ENCODE assay signal across 9 cellular contexts in the genomic region with DNA sequence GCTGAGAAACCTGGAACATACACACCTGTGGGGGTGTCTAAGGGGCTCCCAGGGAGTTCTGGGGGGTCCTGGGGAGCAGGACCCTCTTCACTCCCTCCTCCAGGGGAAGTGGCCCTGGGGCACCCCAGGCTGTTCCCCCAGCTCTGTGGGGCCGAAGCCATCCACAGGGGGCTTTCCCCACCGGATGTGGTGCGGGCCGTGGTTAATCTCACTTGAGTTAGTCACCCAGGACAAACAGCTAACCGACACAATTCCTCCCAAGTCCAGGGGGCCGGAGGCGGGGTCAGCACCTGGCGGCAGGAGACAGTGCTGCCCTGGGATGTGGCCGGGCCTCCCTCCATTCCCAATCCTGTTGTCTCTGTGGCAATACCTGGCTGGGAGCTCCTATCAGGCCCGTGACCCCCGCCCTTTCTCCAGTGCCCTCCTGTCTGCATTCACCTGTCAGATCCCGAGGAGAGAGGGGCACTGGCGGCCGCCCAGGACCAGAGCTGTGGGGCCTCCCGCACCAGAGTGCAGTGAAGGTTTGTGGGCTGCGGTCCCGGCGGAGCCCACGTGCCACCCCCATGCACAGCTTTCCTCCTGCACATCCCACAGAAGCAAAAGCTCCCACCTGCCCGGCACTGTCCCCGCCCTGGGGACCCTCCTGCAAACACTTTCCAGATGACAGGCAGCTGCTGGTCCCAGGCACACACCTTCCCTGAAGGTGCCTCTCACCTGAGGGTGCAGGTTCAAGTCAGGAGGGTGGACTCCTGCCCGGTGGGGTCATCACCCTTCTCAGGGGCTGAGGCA. TPM values are rescaled to one million over a fixed set of nuclear protein-coding genes. Genes with fewer than 3 reads are reported as not detected.
DNase-seq lines count a peak whose midpoint lies in the region; TF ChIP-seq lines count a peak whose summit lies in the region.
"Had no signal": no experiment of that assay in that cellular context is flagged by ENCODE, and none has a peak within 500 bp of the region (broad histone marks: within the 10 kb centered on the region; RNA-seq: fewer than 3 reads in every experiment).

No MANE protein-coding gene starts in this region.

- peaks cover 9% of the 10 kb centered on the region for H3K4me1 ChIP-seq in left ventricle myocardium inferior
- peaks cover 49% of the 10 kb centered on the region for H3K4me1 ChIP-seq in SJSA1 (replicated peaks)
- peaks cover 13% of the 10 kb centered on the region for H3K4me1 ChIP-seq in fibroblast of lung (ENCODE audit: control insufficient read depth, extremely low read depth, insufficient read depth, low read length)
- H3K4me1 ChIP-seq in testis = no peaks in the 10 kb centered on the region
- no peaks in the 10 kb centered on the region for H3K4me1 ChIP-seq in colonic mucosa

- H3K27ac ChIP-seq in left ventricle myocardium inferior (replicated peaks) (no peak overlapping the region), SJSA1 (peak overlapping the region; percentile 98), fibroblast of lung (ENCODE audit: insufficient read depth, low read length) (no peak overlapping the region), testis (no peak overlapping the region), colonic mucosa (no peak overlapping the region)

- H3K4me3 ChIP-seq in left ventricle myocardium inferior = no peak overlapping the region
- H3K4me3 ChIP-seq in SJSA1 = no peak overlapping the region
- H3K4me3 ChIP-seq in fibroblast of lung (replicated peaks in 1 of 4; ENCODE audit: control extremely low read depth in 1 of 4, insufficient read depth in 1 of 4, low read depth in 3 of 4, low read length in 4 of 4) = no peak overlapping the region
- no peak overlapping the region for H3K4me3 ChIP-seq in testis
- H3K4me3 ChIP-seq in colonic mucosa = no peak overlapping the region

- no peaks in the 10 kb centered on the region for H4K20me1 ChIP-seq in fibroblast of lung (ENCODE audit: control insufficient read depth, extremely low read depth, insufficient read depth, low read length)

- H3K4me2 ChIP-seq in fibroblast of lung (ENCODE audit: extremely low read depth, insufficient read depth, low read length) = no peak overlapping the region

- H3K9ac ChIP-seq in fibroblast of lung (ENCODE audit: insufficient read depth, low read length) = no peak overlapping the region
- no peak overlapping the region for H3K9ac ChIP-seq in colonic mucosa (ENCODE audit: low read depth in 2 of 2, low read length in 2 of 2)

- no peak for TF ChIP-seq CTCF in left ventricle myocardium inferior (IDR thresholded peaks at IDR 0.05; ENCODE audit: borderline replicate concordance)
- no peak for TF ChIP-seq CTCF in fibroblast of lung (conservative IDR thresholded peaks at IDR 0.05 in 1 of 2, IDR thresholded peaks at IDR 0.05 in 1 of 2; ENCODE audit: low read depth in 1 of 2, low read length in 2 of 2)
- no peak for TF ChIP-seq CTCF in testis (IDR thresholded peaks at IDR 0.05)
- TF ChIP-seq CTCF in colonic mucosa (IDR thresholded peaks at IDR 0.05) = no peak

- intact Hi-C loops in cardiac septum (cut with DNase I) = no loop called here
- intact Hi-C loops in left ventricle myocardium inferior (cut with micrococcal nuclease) = no loop called here
- intact Hi-C loops in testis (cut with DNase I; ENCODE audit: low total_unique reads) = no loop called here
- intact Hi-C loops in colonic mucosa (cut with DNase I) = no loop called here

- H2AFZ ChIP-seq in fibroblast of lung (ENCODE audit: low read length) = no peak overlapping the region

- H3K27me3 ChIP-seq in left ventricle myocardium inferior (ENCODE audit: low read depth) (peaks cover 26% of the 10 kb centered on the region), SJSA1 (replicated peaks) (no peaks in the 10 kb centered on the region), fibroblast of lung (ENCODE audit: control insufficient read depth, insufficient read depth, low read length) (no peaks in the 10 kb centered on the region), testis (no peaks in the 10 kb centered on the region), colonic mucosa (no peaks in the 10 kb centered on the region)

- H3K36me3 ChIP-seq in left ventricle myocardium inferior (no peaks in the 10 kb centered on the region), SJSA1 (no peaks in the 10 kb centered on the region), fibroblast of lung (ENCODE audit: control insufficient read depth, insufficient read depth, low read length) (no peaks in the 10 kb centered on the region), testis (ENCODE audit: low read depth, missing control alignments) (no peaks in the 10 kb centered on the region), colonic mucosa (no peaks in the 10 kb centered on the region)

- no peak for TF ChIP-seq POLR2A in testis (IDR thresholded peaks at IDR 0.05)

- 79 to 80% methylated on average over 8 to 22 of the region's 22 CpGs for WGBS in testis, 2 donors

- DNase-seq in cardiac septum (ENCODE audit: low spot score) = peak; percentile 74
- DNase-seq in left ventricle myocardium inferior = no peak
- DNase-seq in SJSA1 (ENCODE audit: low read depth in 1 of 2, low spot score in 2 of 2) = peak; percentile 71 to 85
- DNase-seq in fibroblast of lung (ENCODE audit: low read depth in 2 of 2) = peak; percentile 21 to 72
- peak; percentile 10 for DNase-seq in testis
- no peak for DNase-seq in NCI-H2171 (lab: John Stamatoyannopoulos, UW)
- no peak for DNase-seq in colonic mucosa
- DNase-seq in cerebellar nuclear complex (lab: John Stamatoyannopoulos, UW) = no peak

- H3K9me3 ChIP-seq in left ventricle myocardium inferior (replicated peaks) (no peaks in the 10 kb centered on the region), SJSA1 (replicated peaks) (no peaks in the 10 kb centered on the region), fibroblast of lung (ENCODE audit: control insufficient read depth, insufficient read depth, low read depth, low read length) (no peaks in the 10 kb centered on the region), testis (no peaks in the 10 kb centered on the region), colonic mucosa (no peaks in the 10 kb centered on the region)

- H3K79me2 ChIP-seq in fibroblast of lung (ENCODE audit: control insufficient read depth, insufficient read depth, low read length) = no peaks in the 10 kb centered on the region

RNA-seq across cellular contexts. Expression of gene MUC5AC, which starts 5.2 kb away (rescaled TPM):
- total RNA-seq in cardiac septum = not detected
- not detected for total RNA-seq in left ventricle myocardium inferior
- 0.03 TPM in 1 of 2 replicates, not detected in the other for total RNA-seq in SJSA1 (2014; rRNA removed; shearing (Covaris generic))
- total RNA-seq in fibroblast of lung = not detected in 2 replicates
- polyA plus RNA-seq in fibroblast of lung = not detected in 2 replicates
- not detected in 2 replicates for polyA plus RNA-seq in fibroblast of lung (2012)
- not detected in 2 replicates for polyA minus RNA-seq in fibroblast of lung (ENCODE audit: low replicate concordance)
- total RNA-seq in testis = under 1 TPM; 0.31 to 0.62 TPM
- polyA plus RNA-seq in testis (ENCODE audit: insufficient read depth, low read depth, low replicate concordance) = 0.32 TPM
- total RNA-seq in colonic mucosa = under 1 TPM; 0.03 to 0.20 TPM
- total RNA-seq: T-helper 1 cell treated with Interleukin-12 subunit alpha and Interleukin-12 subunit beta and Interleukin-4 antibody, amounts not matched to agents 30 ng/mL and 1 ng/mL, for 36 hours had no signal

Comparison
In these comparisons a context has a peak if more than half of its experiments do, and no peak if none do; other contexts are left out.
1. DNase-seq: peak in cardiac septum (single experiment), SJSA1 (2 of 2), fibroblast of lung (2 of 2) and testis (single experiment); none in left ventricle myocardium inferior (single experiment), NCI-H2171 (single experiment), colonic mucosa (single experiment) and cerebellar nuclear complex (0 of 2).